ENCODE assay signal across 14 cellular contexts in genomic region chr17:7803981-7804380, GRCh38. TPM values are rescaled to one million over a fixed set of nuclear protein-coding genes. Genes with fewer than 3 reads are reported as not detected.
DNase-seq lines count a peak whose midpoint lies in the region; ATAC-seq, FAIRE-seq and TF ChIP-seq lines count a peak whose summit lies in the region.
"Had no signal": no experiment of that assay in that cellular context is flagged by ENCODE, and none has a peak within 500 bp of the region (broad histone marks: within the 10 kb centered on the region; RNA-seq: fewer than 3 reads in every experiment).

No MANE protein-coding gene starts in this region.

- H3K4me3 ChIP-seq in colonic mucosa = no peak overlapping the region
- peak overlapping the region; percentile 39 to 44 for H3K4me3 ChIP-seq in mucosa of rectum (ENCODE audit: low read length in 2 of 2)
- H3K4me3 ChIP-seq: SK-N-MC had no signal

- H3K9ac ChIP-seq in colonic mucosa (ENCODE audit: low read depth in 2 of 2, low read length in 2 of 2) (peak overlapping the region in 1 of 2 donors; percentile 46), mucosa of rectum (ENCODE audit: low read depth in 1 of 2, low read length in 2 of 2) (peak overlapping the region in 1 of 2 donors; percentile 26)

- no peak for TF ChIP-seq CTCF in colonic mucosa (IDR thresholded peaks at IDR 0.05)

- H3K27me3 ChIP-seq in colonic mucosa (no peaks in the 10 kb centered on the region), mucosa of rectum (ENCODE audit: control insufficient read depth in 2 of 2, insufficient read depth in 2 of 2, low read length in 2 of 2) (peaks cover 0 to 2% of the 10 kb centered on the region in 2 donors)

- ATAC-seq in HG03439 (IDR thresholded peaks at IDR 0.05; ENCODE audit: unreplicated experiment) = no peak

- no peak overlapping the region for H3K27ac ChIP-seq in colonic mucosa
- peak overlapping the region; percentile 62 to 77 for H3K27ac ChIP-seq in mucosa of rectum (ENCODE audit: low read depth in 2 of 2, low read length in 2 of 2)
- H3K27ac ChIP-seq: SK-N-MC had no signal

- no peaks in the 10 kb centered on the region for H3K36me3 ChIP-seq in colonic mucosa
- no peaks in the 10 kb centered on the region for H3K36me3 ChIP-seq in mucosa of rectum (ENCODE audit: control insufficient read depth in 2 of 2, insufficient read depth in 2 of 2, low read length in 2 of 2)

- peak; percentile 78 for DNase-seq in COR-L47 (lab: John Stamatoyannopoulos, UW)
- DNase-seq in NCI-H146 treated with DMSO at 0.1 percent for 48 hours (lab: John Stamatoyannopoulos, UW; ENCODE audit: unreplicated experiment) = peak; percentile 11
- DNase-seq in colonic mucosa = peak; percentile 74
- no peak for DNase-seq in RCC 7860 (ENCODE audit: low spot score)
- DNase-seq in stimulated activated CD4-positive, alpha-beta T cell treated with anti-CD3 and anti-CD28 coated beads, Interleukin-1b, Interleukin-23, amount 100 ng/mL, for 48 hours = no peak
- no peak for DNase-seq in stimulated activated CD4-positive, alpha-beta T cell treated with anti-CD3 and anti-CD28 coated beads, Interleukin-2, amount 100 ng/mL, for 24 hours
- DNase-seq: amniotic stem cell; DND-41; effector CD8-positive, alpha-beta T cell; NCI-H1436; NCI-H82 had no signal

- intact Hi-C loops in colonic mucosa (cut with DNase I) = no loop called here

- H3K4me1 ChIP-seq in colonic mucosa = no peaks in the 10 kb centered on the region
- peaks cover 0 to 7% of the 10 kb centered on the region in 2 donors for H3K4me1 ChIP-seq in mucosa of rectum (ENCODE audit: control insufficient read depth in 2 of 2, insufficient read depth in 2 of 2, low read length in 2 of 2)

- H3K9me3 ChIP-seq in colonic mucosa = no peaks in the 10 kb centered on the region
- no peaks in the 10 kb centered on the region for H3K9me3 ChIP-seq in mucosa of rectum (ENCODE audit: control insufficient read depth in 2 of 2, low read length in 2 of 2)

- FAIRE-seq in RCC 7860 (lab: Jason Lieb, UNC) = no peak

RNA-seq across cellular contexts. Expression of gene KDM6B, which starts 30.0 kb away (rescaled TPM):
- 10 to 100 TPM; 32.7 to 42.6 TPM for total RNA-seq in colonic mucosa

RNA-seq across cellular contexts. Expression of gene TMEM88, which starts 50.9 kb away (rescaled TPM):
- total RNA-seq in colonic mucosa = 1 to 10 TPM; 2.5 to 2.7 TPM

RNA-seq across cellular contexts. Expression of gene NAA38, which starts 53.4 kb away (rescaled TPM):
- 100 to 1,000 TPM in 1 of 2 donors, 10 to 100 TPM in 1; 59.5 to 133 TPM for total RNA-seq in colonic mucosa

RNA-seq across cellular contexts. Expression of gene CYB5D1, which starts 53.8 kb away (rescaled TPM):
- total RNA-seq in colonic mucosa = 10 to 100 TPM in 1 of 2 donors, 1 to 10 TPM in 1; 9.4 to 18.2 TPM

Comparison
In these comparisons a context has a peak if more than half of its experiments do, and no peak if none do; other contexts are left out.
1. DNase-seq: peak in COR-L47 (single experiment), NCI-H146 treated with DMSO at 0.1 percent for 48 hours (single experiment) and colonic mucosa (single experiment); none in RCC 7860 (single experiment), stimulated activated CD4-positive, alpha-beta T cell treated with anti-CD3 and anti-CD28 coated beads, Interleukin-1b, Interleukin-23, amount 100 ng/mL, for 48 hours (single experiment) and stimulated activated CD4-positive, alpha-beta T cell treated with anti-CD3 and anti-CD28 coated beads, Interleukin-2, amount 100 ng/mL, for 24 hours (0 of 2).